ENCODE assay signal across 30 cellular contexts in genomic region chr2:11220445-11220844, GRCh38.
"Had no signal": no experiment of that assay in that cellular context is flagged by ENCODE, and none has a peak within 500 bp of the region (broad histone marks: within the 10 kb centered on the region; RNA-seq: fewer than 3 reads in every experiment).

No MANE protein-coding gene starts in this region.

- FAIRE-seq: islet of Langerhans, pancreas, small intestine had no signal

- H3K9me3 ChIP-seq: left ventricle myocardium inferior, mucosa of descending colon, pancreas, prostate gland, sigmoid colon, spleen, suprapubic skin, thoracic aorta, tibial artery, upper lobe of right lung, uterus had no signal

- H3K27ac ChIP-seq: left ventricle myocardium inferior, pancreas, prostate gland, sigmoid colon, spleen, suprapubic skin, thoracic aorta, tibial artery, upper lobe of right lung, uterus had no signal

- DNase-seq: hypothalamus; immature natural killer cell; left ventricle myocardium inferior; mesendoderm; mucosa of descending colon; naive thymus-derived CD4-positive, alpha-beta T cell; nucleus accumbens; pancreas; posterior cingulate gyrus; retina; right cardiac atrium; sigmoid colon; small intestine; spleen; stimulated activated CD4-positive, alpha-beta T cell treated with anti-CD3 and anti-CD28 coated beads, Interleukin-4, amount 100 ng/mL, for 24 hours; stimulated activated naive CD4-positive, alpha-beta T cell; tibial artery; trophoblast cell; upper lobe of right lung; uterus had no signal

- H3K27ac Mint-ChIP-seq: mesothelial cell of epicardium; naive thymus-derived CD4-positive, alpha-beta T cell; natural killer cell treated with Interleukin-12 subunit alpha and Interleukin-12 subunit beta and Interleukin-15 and Interleukin-18, amount 100 ng/mL, for 72 hours; stimulated activated effector memory CD8-positive, alpha-beta T cell treated with anti-CD3 and anti-CD28 coated beads, Interleukin-12 subunit alpha, Interleukin-12 subunit beta, amount 100 ng/mL, for 72 hours; stimulated activated naive CD8-positive, alpha-beta T cell treated with anti-CD3 and anti-CD28 coated beads, Interleukin-15, Interleukin-2, amounts not matched to agents 100 ng/mL and 50 ng/mL, for 24 hours had no signal

- ATAC-seq: mucosa of descending colon; naive thymus-derived CD4-positive, alpha-beta T cell; natural killer cell treated with Interleukin-12 subunit alpha and Interleukin-12 subunit beta and Interleukin-15 and Interleukin-18, amount 100 ng/mL, for 72 hours; pancreas; right cardiac atrium; stimulated activated effector memory CD8-positive, alpha-beta T cell treated with anti-CD3 and anti-CD28 coated beads, Interleukin-12 subunit alpha, Interleukin-12 subunit beta, amount 100 ng/mL, for 72 hours; upper lobe of right lung had no signal

- H3K4me1 Mint-ChIP-seq: mesothelial cell of epicardium; stimulated activated effector memory CD8-positive, alpha-beta T cell treated with anti-CD3 and anti-CD28 coated beads, Interleukin-12 subunit alpha, Interleukin-12 subunit beta, amount 100 ng/mL, for 72 hours had no signal

- H3K9me3 Mint-ChIP-seq: immature natural killer cell; naive thymus-derived CD4-positive, alpha-beta T cell; natural killer cell treated with Interleukin-12 subunit alpha and Interleukin-12 subunit beta and Interleukin-15 and Interleukin-18, amount 100 ng/mL, for 72 hours; neural crest cell; stimulated activated effector memory CD8-positive, alpha-beta T cell treated with anti-CD3 and anti-CD28 coated beads, Interleukin-12 subunit alpha, Interleukin-12 subunit beta, amount 100 ng/mL, for 72 hours; stimulated activated naive CD8-positive, alpha-beta T cell treated with anti-CD3 and anti-CD28 coated beads, Interleukin-15, Interleukin-2, amounts not matched to agents 100 ng/mL and 50 ng/mL, for 24 hours had no signal

- H3K4me3 ChIP-seq: left ventricle myocardium inferior, lung, mucosa of descending colon, pancreas, prostate gland, sigmoid colon, spleen, suprapubic skin, thoracic aorta, tibial artery, upper lobe of right lung, uterus had no signal

- H3K27me3 Mint-ChIP-seq: naive thymus-derived CD4-positive, alpha-beta T cell; natural killer cell treated with Interleukin-12 subunit alpha and Interleukin-12 subunit beta and Interleukin-15 and Interleukin-18, amount 100 ng/mL, for 72 hours; stimulated activated naive CD8-positive, alpha-beta T cell treated with anti-CD3 and anti-CD28 coated beads, Interleukin-15, Interleukin-2, amounts not matched to agents 100 ng/mL and 50 ng/mL, for 24 hours had no signal

- H3K27me3 ChIP-seq: pancreas, sigmoid colon, spleen, suprapubic skin, tibial artery, upper lobe of right lung, uterus had no signal

- H3K36me3 ChIP-seq: uterus had no signal

- H3K4me3 Mint-ChIP-seq: immature natural killer cell; mesothelial cell of epicardium; naive thymus-derived CD4-positive, alpha-beta T cell; natural killer cell treated with Interleukin-12 subunit alpha and Interleukin-12 subunit beta and Interleukin-15 and Interleukin-18, amount 100 ng/mL, for 72 hours; neural crest cell; stimulated activated effector memory CD8-positive, alpha-beta T cell treated with anti-CD3 and anti-CD28 coated beads, Interleukin-12 subunit alpha, Interleukin-12 subunit beta, amount 100 ng/mL, for 72 hours; stimulated activated naive CD8-positive, alpha-beta T cell treated with anti-CD3 and anti-CD28 coated beads, Interleukin-15, Interleukin-2, amounts not matched to agents 100 ng/mL and 50 ng/mL, for 24 hours had no signal

- H3K4me1 ChIP-seq: left ventricle myocardium inferior, pancreas, prostate gland, sigmoid colon, suprapubic skin, upper lobe of right lung, uterus had no signal
